Comparison of ENCODE assay signal across 11 cellular contexts in the genomic region with DNA sequence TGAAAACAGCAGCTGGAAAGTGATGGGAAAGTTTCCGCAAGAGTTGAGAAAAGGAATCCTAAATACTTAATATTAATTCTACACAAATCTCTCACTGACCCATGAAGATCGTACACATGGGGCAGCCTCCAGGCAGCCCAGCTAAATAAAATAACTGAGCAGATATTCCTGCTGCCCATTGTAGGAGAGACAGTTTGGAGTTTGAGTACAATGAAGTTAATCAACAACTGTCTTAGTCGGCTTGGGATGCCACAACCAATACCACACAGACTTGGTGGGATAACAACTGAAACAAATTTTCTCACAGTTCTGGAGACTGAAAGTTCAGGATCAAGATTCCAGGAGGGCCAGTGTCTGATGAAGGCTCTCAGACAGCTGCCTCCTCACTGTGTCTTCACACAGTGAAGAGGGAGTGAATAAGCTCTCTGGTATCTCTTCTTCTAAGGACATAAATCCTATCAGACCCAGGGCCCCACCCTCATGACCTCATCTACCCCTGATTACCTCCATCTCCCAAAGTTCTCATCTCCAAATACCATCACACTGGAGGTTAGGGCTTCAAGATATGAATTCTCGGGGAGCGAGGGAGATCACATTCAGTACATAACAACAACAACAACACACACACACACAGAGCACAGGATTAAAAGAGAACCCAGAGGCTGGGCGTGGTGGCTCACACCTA. TPM values are rescaled to one million over a fixed set of nuclear protein-coding genes. Genes with fewer than 3 reads are reported as not detected.
DNase-seq lines count a peak whose midpoint lies in the region; FAIRE-seq and TF ChIP-seq lines count a peak whose summit lies in the region.
"Had no signal": no experiment of that assay in that cellular context is flagged by ENCODE, and none has a peak within 500 bp of the region (broad histone marks: within the 10 kb centered on the region; RNA-seq: fewer than 3 reads in every experiment).

No MANE protein-coding gene starts in this region.

- no peak overlapping the region for H3K4me3 ChIP-seq in BLaER1 treated with 17β-estradiol and CSF1 and Interleukin-3, amounts not matched to agents 10 nM and 100 nM
- H3K4me3 ChIP-seq in bronchial epithelial cell (ENCODE audit: low read depth, low read length) (no peak overlapping the region), mesodermal cell (ENCODE audit: extremely low read depth, insufficient read depth, low read length, poor library complexity, severe bottlenecking) (no peak overlapping the region), H7 (ENCODE audit: insufficient read depth, low read depth, low read length) (no peak overlapping the region)
- H3K4me3 ChIP-seq: heart right ventricle had no signal

- H3K4me1 ChIP-seq in BLaER1 treated with 17β-estradiol and CSF1 and Interleukin-3, amounts not matched to agents 10 nM and 100 nM, result peaks cover 0 to 35% (median 2%) of the 10 kb centered on the region in 10 experiments; a peak in 4 of 20 replicates
- H3K4me1 ChIP-seq in mesodermal cell (ENCODE audit: control insufficient read depth, insufficient read depth, low read length, poor library complexity, severe bottlenecking), result no peaks in the 10 kb centered on the region

- 83 to 100% methylated on average over 2 to 3 of the region's 6 CpGs for WGBS in mesodermal cell (ENCODE audit: insufficient coverage in 2 of 2), 2 experiments

- H3K9me3 ChIP-seq in BLaER1 treated with 17β-estradiol and CSF1 and Interleukin-3, amounts not matched to agents 10 nM and 100 nM (replicated peaks in 1 of 11), result no peaks in the 10 kb centered on the region
- no peaks in the 10 kb centered on the region for H3K9me3 ChIP-seq in mesodermal cell (ENCODE audit: control insufficient read depth, low read length)
- H3K9me3 ChIP-seq: heart right ventricle, neutrophil had no signal

- CTCF ChIA-PET in activated CD4-positive, alpha-beta T cell treated with anti-CD3 and anti-CD28 coated beads, Interleukin-2, amount 10 ng/mL, durations not matched to agents 7 days and 5 days (lab: Charles Lee), result interaction anchor here (0.8 to 2.4 kb wide), 4 partner anchors 8 to 56 kb away, joined by 3 to 8 read pairs (median 5); a partner anchor contains a TSS

- peaks cover 95 to 100% (median 99%) of the 10 kb centered on the region in 11 experiments for H4K20me1 ChIP-seq in BLaER1 treated with 17β-estradiol and CSF1 and Interleukin-3, amounts not matched to agents 10 nM and 100 nM

- H3K4me3 Mint-ChIP-seq in activated CD4-positive, alpha-beta T cell treated with anti-CD3 and anti-CD28 coated beads, Interleukin-2, amount 10 ng/mL, durations not matched to agents 7 days and 5 days, result no peak overlapping the region

- POLR2A ChIA-PET in activated CD4-positive, alpha-beta T cell treated with anti-CD3 and anti-CD28 coated beads, Interleukin-2, amount 10 ng/mL, durations not matched to agents 7 days and 5 days (lab: Charles Lee), result no interaction called here

- no peak for FAIRE-seq in bronchial epithelial cell (lab: Jason Lieb, UNC)

- H3K36me3 Mint-ChIP-seq in activated CD4-positive, alpha-beta T cell treated with anti-CD3 and anti-CD28 coated beads, Interleukin-2, amount 10 ng/mL, durations not matched to agents 7 days and 5 days (ENCODE audit: low read depth), result peaks cover 15% of the 10 kb centered on the region

- peak overlapping the region in 2 of 11 experiments; percentile 0 to 15; a peak in 3 of 22 replicates for H3K27ac ChIP-seq in BLaER1 treated with 17β-estradiol and CSF1 and Interleukin-3, amounts not matched to agents 10 nM and 100 nM
- peak overlapping the region; percentile 55 for H3K27ac ChIP-seq in mesodermal cell (ENCODE audit: low read depth, low read length, severe bottlenecking)
- H3K27ac ChIP-seq: neutrophil had no signal

- H3K9me3 Mint-ChIP-seq in activated CD4-positive, alpha-beta T cell treated with anti-CD3 and anti-CD28 coated beads, Interleukin-2, amount 10 ng/mL, durations not matched to agents 7 days and 5 days, result no peaks in the 10 kb centered on the region

- H3K9ac ChIP-seq in BLaER1 treated with 17β-estradiol and CSF1 and Interleukin-3, amounts not matched to agents 10 nM and 100 nM, result peak overlapping the region in 6 of 11 experiments; percentile 9 to 66 (median 19); a peak in 6 of 22 replicates

- H3K27me3 Mint-ChIP-seq in activated CD4-positive, alpha-beta T cell treated with anti-CD3 and anti-CD28 coated beads, Interleukin-2, amount 10 ng/mL, durations not matched to agents 7 days and 5 days, result no peaks in the 10 kb centered on the region

- TF ChIP-seq CTCF in bronchial epithelial cell (IDR thresholded peaks at IDR 0.05; ENCODE audit: insufficient read depth, low read length, severe bottlenecking), result no peak

- H3K27me3 ChIP-seq in BLaER1 treated with 17β-estradiol and CSF1 and Interleukin-3, amounts not matched to agents 10 nM and 100 nM, result no peaks in the 10 kb centered on the region
- no peaks in the 10 kb centered on the region for H3K27me3 ChIP-seq in bronchial epithelial cell (ENCODE audit: control insufficient read depth, insufficient read depth, low read length)
- H3K27me3 ChIP-seq in H7 (ENCODE audit: control insufficient read depth, insufficient read depth, low read length), result no peaks in the 10 kb centered on the region
- H3K27me3 ChIP-seq: heart right ventricle, neutrophil had no signal

- DNase-seq in HT1080 (ENCODE audit: low read depth) (peak; percentile 6), bronchial epithelial cell (ENCODE audit: low read depth) (peak; percentile 54), NCI-H2171 treated with DMSO at 0.1 percent for 48 hours (lab: John Stamatoyannopoulos, UW) (no peak), NCI-H524 treated with DMSO at 0.1 percent for 48 hours (lab: John Stamatoyannopoulos, UW) (no peak), H7 (no peak)
- no peak for DNase-seq in activated CD4-positive, alpha-beta T cell treated with anti-CD3 and anti-CD28 coated beads, Interleukin-2, amount 10 ng/mL, durations not matched to agents 7 days and 5 days
- DNase-seq: aorta, heart right ventricle had no signal

- peaks cover 22% of the 10 kb centered on the region for H3K4me1 Mint-ChIP-seq in activated CD4-positive, alpha-beta T cell treated with anti-CD3 and anti-CD28 coated beads, Interleukin-2, amount 10 ng/mL, durations not matched to agents 7 days and 5 days

- no peak overlapping the region for H3K27ac Mint-ChIP-seq in activated CD4-positive, alpha-beta T cell treated with anti-CD3 and anti-CD28 coated beads, Interleukin-2, amount 10 ng/mL, durations not matched to agents 7 days and 5 days

- H3K4me2 ChIP-seq in BLaER1 treated with 17β-estradiol and CSF1 and Interleukin-3, amounts not matched to agents 10 nM and 100 nM, result peak overlapping the region in 1 of 11 experiments; percentile 15; a peak in 3 of 22 replicates

- peaks cover 35 to 81% (median 66%) of the 10 kb centered on the region in 11 experiments for H3K36me3 ChIP-seq in BLaER1 treated with 17β-estradiol and CSF1 and Interleukin-3, amounts not matched to agents 10 nM and 100 nM
- H3K36me3 ChIP-seq in bronchial epithelial cell (ENCODE audit: control insufficient read depth, insufficient read depth, low read length) (peaks cover 2% of the 10 kb centered on the region), mesodermal cell (ENCODE audit: control insufficient read depth, insufficient read depth, low read length) (peaks cover 44% of the 10 kb centered on the region), H7 (replicated peaks; ENCODE audit: control insufficient read depth, insufficient read depth, low read length) (no peaks in the 10 kb centered on the region; the same call in 1 of the 2 replicates)
- H3K36me3 ChIP-seq: neutrophil had no signal

RNA-seq across cellular contexts. Expression of a gene that starts 9.7 kb away (rescaled TPM):
- 15.2 and 16.9 TPM in 2 replicates for total RNA-seq in HT1080 (2014; rRNA removed; shearing (Covaris generic))
- polyA plus RNA-seq in HT1080 (2015; cell fraction: cytosol; rRNA removed), result 11.9 and 21.4 TPM in 2 replicates
- polyA plus RNA-seq in HT1080 (2015; cell fraction: nucleus; rRNA removed), result 39.0 and 39.4 TPM in 2 replicates
- total RNA-seq in bronchial epithelial cell, result 35.2 and 59.2 TPM in 2 replicates
- polyA plus RNA-seq in mesodermal cell (2013, experiment 1 of 2), result 17.9 TPM
- polyA plus RNA-seq in mesodermal cell (2013, experiment 2 of 2), result 28.2 TPM
- 10 to 100 TPM; 39.6 to 44.2 TPM for total RNA-seq in activated CD4-positive, alpha-beta T cell treated with anti-CD3 and anti-CD28 coated beads, Interleukin-2, amount 10 ng/mL, durations not matched to agents 7 days and 5 days
- 16.5 and 21.7 TPM in 2 replicates for total RNA-seq in H7 (2014; rRNA removed; shearing (Covaris generic))

Comparison
In these comparisons a context has a peak if more than half of its experiments do, and no peak if none do; other contexts are left out.
1. DNase-seq: peak in HT1080 (single experiment) and bronchial epithelial cell (single experiment); none in NCI-H2171 treated with DMSO at 0.1 percent for 48 hours (single experiment), NCI-H524 treated with DMSO at 0.1 percent for 48 hours (single experiment), activated CD4-positive, alpha-beta T cell treated with anti-CD3 and anti-CD28 coated beads, Interleukin-2, amount 10 ng/mL, durations not matched to agents 7 days and 5 days (single experiment) and H7 (single experiment).